Comparison of ENCODE assay signal across 16 cellular contexts in the genomic region with DNA sequence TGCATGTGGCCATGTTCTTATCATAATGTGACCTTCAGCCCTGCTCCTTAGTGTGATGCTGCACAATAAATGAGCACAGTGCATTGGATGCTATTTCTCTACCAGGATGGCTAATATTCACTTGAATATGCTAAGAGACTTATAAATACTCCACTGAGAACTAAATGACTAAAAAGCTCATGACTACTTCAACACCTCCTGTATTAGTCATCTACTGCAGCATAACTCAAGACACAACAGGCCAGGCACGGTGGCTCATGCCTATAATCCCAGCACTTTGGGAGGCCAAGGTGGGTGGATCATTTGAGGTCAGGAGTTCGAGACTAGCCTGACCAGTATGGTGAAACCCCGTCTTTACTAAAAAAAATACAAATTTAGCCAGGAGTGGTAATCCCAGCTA.
"Had no signal": no experiment of that assay in that cellular context is flagged by ENCODE, and none has a peak within 500 bp of the region (broad histone marks: within the 10 kb centered on the region; RNA-seq: fewer than 3 reads in every experiment).

No MANE protein-coding gene starts in this region.

- H3K9me3 ChIP-seq: breast epithelium had no signal

- H3K36me3 ChIP-seq: breast epithelium, lower lobe of right lung, right atrium auricular region, transverse colon had no signal

- H3K27me3 ChIP-seq: breast epithelium, right atrium auricular region, transverse colon had no signal

- H3K27ac Mint-ChIP-seq: activated naive CD4-positive, alpha-beta T cell treated with anti-CD3 and anti-CD28 coated beads, Interleukin-2, amount 50 U/mL, for 72 hours; naive thymus-derived CD4-positive, alpha-beta T cell had no signal

- H3K4me1 Mint-ChIP-seq: naive thymus-derived CD4-positive, alpha-beta T cell had no signal

- DNase-seq: activated CD4-positive, alpha-beta T cell treated with anti-CD3 and anti-CD28 coated beads, Interleukin-2, amount 50 U/mL, for 4 hours; activated CD4-positive, CD25-positive, alpha-beta regulatory T cell treated with anti-CD3 and anti-CD28 coated beads, Interleukin-2, amount 50 U/mL, for 72 hours; activated effector memory CD4-positive, alpha-beta T cell treated with Interleukin-2 at 50 U/mL for 16 hours; activated T-cell treated with anti-CD3 and anti-CD28 coated beads, Interleukin-2, amount 50 U/mL, for 1 hour; amygdala; hypothalamus; left cardiac atrium; lower lobe of right lung; naive thymus-derived CD4-positive, alpha-beta T cell; posterior cingulate gyrus; transverse colon had no signal

- H3K4me1 ChIP-seq: breast epithelium, lower lobe of right lung, right atrium auricular region, transverse colon had no signal

- H3K4me3 Mint-ChIP-seq: naive thymus-derived CD4-positive, alpha-beta T cell had no signal

- FAIRE-seq: endometrium had no signal

- H3K4me3 ChIP-seq: breast epithelium, lower lobe of right lung, right atrium auricular region, smooth muscle cell, transverse colon had no signal

- H3K4me2 ChIP-seq: smooth muscle cell had no signal

- H3K27ac ChIP-seq: breast epithelium, lower lobe of right lung, right atrium auricular region, transverse colon had no signal

- ATAC-seq: activated naive CD4-positive, alpha-beta T cell treated with anti-CD3 and anti-CD28 coated beads, Interleukin-2, amount 50 U/mL, for 72 hours; left cardiac atrium; lower lobe of right lung; naive thymus-derived CD4-positive, alpha-beta T cell had no signal
